In the genomic region with DNA sequence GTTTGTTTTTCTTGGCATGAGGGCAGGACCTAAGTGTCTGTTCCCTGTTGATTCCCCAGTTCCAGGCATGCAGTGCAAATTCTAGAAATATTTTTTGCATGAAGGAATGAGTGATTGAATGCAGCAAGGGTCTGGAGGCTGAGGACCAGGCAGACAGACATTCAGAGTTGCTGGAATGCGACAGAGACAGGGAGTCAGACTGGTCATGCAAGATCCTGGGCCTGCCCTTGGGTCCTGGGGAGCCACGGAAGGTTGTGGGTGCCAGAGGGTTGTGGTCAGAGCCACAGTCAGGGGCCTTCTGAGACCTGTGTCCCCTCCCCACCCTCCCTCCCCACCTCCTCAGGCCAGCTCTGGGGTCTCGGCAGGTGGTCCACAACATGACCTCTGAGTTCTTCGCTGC, we compare ENCODE assay signal across 16 cellular contexts. TPM values are rescaled to one million over a fixed set of nuclear protein-coding genes. Genes with fewer than 3 reads are reported as not detected.
"Had no signal": no experiment of that assay in that cellular context is flagged by ENCODE, and none has a peak within 500 bp of the region (broad histone marks: within the 10 kb centered on the region; RNA-seq: fewer than 3 reads in every experiment).

No MANE protein-coding gene starts in this region.

RNA-seq across cellular contexts. Expression of a gene that starts 1.6 kb away (rescaled TPM):
- total RNA-seq: activated CD4-positive, alpha-beta memory T cell treated with anti-CD3 and anti-CD28 coated beads, Interleukin-2, amount 10 ng/mL, durations not matched to agents 7 days and 5 days; activated CD4-positive, alpha-beta T cell treated with anti-CD3 and anti-CD28 coated beads for 36 hours; activated CD4-positive, alpha-beta T cell treated with anti-CD3 and anti-CD28 coated beads, Interleukin-2, amount 10 ng/mL, durations not matched to agents 7 days and 5 days; activated CD8-positive, alpha-beta memory T cell treated with anti-CD3 and anti-CD28 coated beads, Interleukin-2, amount 10 ng/mL, durations not matched to agents 7 days and 5 days; activated CD8-positive, alpha-beta T cell treated with anti-CD3 and anti-CD28 coated beads, Interleukin-2, amount 10 ng/mL, durations not matched to agents 7 days and 5 days; activated naive CD8-positive, alpha-beta T cell treated with anti-CD3 and anti-CD28 coated beads, Interleukin-2, amount 10 ng/mL, durations not matched to agents 7 days and 5 days; activated T-helper 2 cell treated with anti-CD3 and anti-CD28 coated beads, Interferon-gamma antibody, Interleukin-2, Interleukin-4, amounts not matched to agents 10 μg/mL and 5 μg/mL and 100 μg/mL, durations not matched to agents 14 hours and 24 hours and 36 hours; ascending aorta; bronchial epithelial cell; cardiac muscle cell; T-cell; T-helper 1 cell treated with Interleukin-12 subunit alpha and Interleukin-12 subunit beta and Interleukin-4 antibody, amounts not matched to agents 30 ng/mL and 1 ng/mL, for 36 hours; T-helper 17 cell; T-helper 2 cell treated with Interferon-gamma antibody and Interleukin-4, amounts not matched to agents 100 ng/mL and 5 ng/mL, for 36 hours; WTC11 had no signal
- polyA plus RNA-seq: adipose tissue, cardiac muscle cell had no signal
